In genomic region chr3:14146381-14147062, GRCh38 we compare ENCODE assay signal across 13 cellular contexts. TPM values are rescaled to one million over a fixed set of nuclear protein-coding genes. Genes with fewer than 3 reads are reported as not detected.
DNase-seq lines count a peak whose midpoint lies in the region; ATAC-seq and TF ChIP-seq lines count a peak whose summit lies in the region.
"Had no signal": no experiment of that assay in that cellular context is flagged by ENCODE, and none has a peak within 500 bp of the region (broad histone marks: within the 10 kb centered on the region; RNA-seq: fewer than 3 reads in every experiment).

No MANE protein-coding gene starts in this region.

- no peak for ATAC-seq in activated CD8-positive, alpha-beta T cell treated with anti-CD3 and anti-CD28 coated beads, Interleukin-2, amount 10 ng/mL, durations not matched to agents 7 days and 5 days
- ATAC-seq in HG03565 (IDR thresholded peaks at IDR 0.05; ENCODE audit: unreplicated experiment) (no peak), GM19452 (IDR thresholded peaks at IDR 0.05; ENCODE audit: unreplicated experiment) (no peak)

- intact Hi-C loops in stomach (cut with DNase I; ENCODE audit: low total_unique reads): no loop called here

- 85 to 92% (median 90%) methylated on average over 9 to 10 of the region's 10 CpGs for WGBS in stomach, 5 donors

- POLR2A ChIA-PET in activated CD8-positive, alpha-beta T cell treated with anti-CD3 and anti-CD28 coated beads, Interleukin-2, amount 10 ng/mL, durations not matched to agents 7 days and 5 days (lab: Charles Lee): interaction anchor here (1.2 to 5.9 kb wide), 3 partner anchors 21 to 32 kb away, joined by 3 to 55 read pairs (median 26); partner anchors contain the start of genes CHCHD4, LSM3, TMEM43 and XPC

- CTCF ChIA-PET in activated CD8-positive, alpha-beta T cell treated with anti-CD3 and anti-CD28 coated beads, Interleukin-2, amount 10 ng/mL, durations not matched to agents 7 days and 5 days (lab: Charles Lee): interaction anchor here (1.5 kb wide), 1 partner anchor 250 kb away, joined by 4 read pairs; no protein-coding TSS in a partner anchor

- no peak for TF ChIP-seq EP300 in stomach (IDR thresholded peaks at IDR 0.05)

- no peak for TF ChIP-seq CTCF in stomach (IDR thresholded peaks at IDR 0.05)
- no peak for TF ChIP-seq CTCF in GM10266 (IDR thresholded peaks at IDR 0.05; ENCODE audit: control insufficient read depth, insufficient read depth, low read depth, missing control alignments)

- H3K4me3 Mint-ChIP-seq in T-helper 1 cell treated with Interleukin-12 subunit alpha and Interleukin-12 subunit beta and Interleukin-4 antibody, amounts not matched to agents 30 μg/mL and 1 μg/mL, for 36 hours: no peak overlapping the region
- no peak overlapping the region for H3K4me3 Mint-ChIP-seq in activated CD8-positive, alpha-beta T cell treated with anti-CD3 and anti-CD28 coated beads, Interleukin-2, amount 10 ng/mL, durations not matched to agents 7 days and 5 days

- peaks cover 35 to 74% (median 72%) of the 10 kb centered on the region in 4 donors for H3K36me3 ChIP-seq in stomach
- H3K36me3 ChIP-seq: neural progenitor cell had no signal

- H3K9me3 Mint-ChIP-seq in T-helper 1 cell treated with Interleukin-12 subunit alpha and Interleukin-12 subunit beta and Interleukin-4 antibody, amounts not matched to agents 30 μg/mL and 1 μg/mL, for 36 hours: no peaks in the 10 kb centered on the region
- no peaks in the 10 kb centered on the region for H3K9me3 Mint-ChIP-seq in activated CD8-positive, alpha-beta T cell treated with anti-CD3 and anti-CD28 coated beads, Interleukin-2, amount 10 ng/mL, durations not matched to agents 7 days and 5 days (ENCODE audit: insufficient read depth)
- H3K9me3 Mint-ChIP-seq: activated T-helper 2 cell treated with anti-CD3 and anti-CD28 coated beads, Interferon-gamma antibody, Interleukin-2, Interleukin-4, amounts not matched to agents 10 μg/mL and 5 μg/mL and 100 μg/mL, durations not matched to agents 14 hours and 24 hours and 36 hours; neural progenitor cell had no signal

- peak overlapping the region in 4 of 5 donors; percentile 27 to 92 (median 88) for H3K27ac ChIP-seq in stomach
- H3K27ac ChIP-seq: 22Rv1, neural progenitor cell had no signal

- DNase-seq in T-helper 1 cell: no peak
- no peak for DNase-seq in activated CD8-positive, alpha-beta T cell treated with anti-CD3 and anti-CD28 coated beads, Interleukin-2, amount 10 ng/mL, durations not matched to agents 7 days and 5 days
- DNase-seq in islet precursor cell: peak; percentile 47
- no peak for DNase-seq in stomach
- DNase-seq in GM10266 (ENCODE audit: extremely low spot score): no peak
- DNase-seq: NCI-H82 had no signal

- TF ChIP-seq POLR2A in stomach (IDR thresholded peaks at IDR 0.05): no peak

- H3K4me3 ChIP-seq in stomach: no peak overlapping the region
- H3K4me3 ChIP-seq: HAP-1, neural progenitor cell had no signal

- peak overlapping the region; percentile 23 for H3K27ac Mint-ChIP-seq in T-helper 1 cell treated with Interleukin-12 subunit alpha and Interleukin-12 subunit beta and Interleukin-4 antibody, amounts not matched to agents 30 μg/mL and 1 μg/mL, for 36 hours
- peak overlapping the region; percentile 1 for H3K27ac Mint-ChIP-seq in activated CD8-positive, alpha-beta T cell treated with anti-CD3 and anti-CD28 coated beads, Interleukin-2, amount 10 ng/mL, durations not matched to agents 7 days and 5 days

- peaks cover 22 to 44% (median 33%) of the 10 kb centered on the region in 4 donors for H3K4me1 ChIP-seq in stomach
- H3K4me1 ChIP-seq: neural progenitor cell had no signal

- H3K27me3 ChIP-seq in stomach: no peaks in the 10 kb centered on the region
- H3K27me3 ChIP-seq: neural progenitor cell had no signal

- peaks cover 29% of the 10 kb centered on the region for H3K36me3 Mint-ChIP-seq in T-helper 1 cell treated with Interleukin-12 subunit alpha and Interleukin-12 subunit beta and Interleukin-4 antibody, amounts not matched to agents 30 μg/mL and 1 μg/mL, for 36 hours (ENCODE audit: low read depth)
- H3K36me3 Mint-ChIP-seq in activated CD8-positive, alpha-beta T cell treated with anti-CD3 and anti-CD28 coated beads, Interleukin-2, amount 10 ng/mL, durations not matched to agents 7 days and 5 days (ENCODE audit: low read depth): peaks cover 43% of the 10 kb centered on the region

- H3K27me3 Mint-ChIP-seq in T-helper 1 cell treated with Interleukin-12 subunit alpha and Interleukin-12 subunit beta and Interleukin-4 antibody, amounts not matched to agents 30 μg/mL and 1 μg/mL, for 36 hours (ENCODE audit: low read depth): no peaks in the 10 kb centered on the region
- no peaks in the 10 kb centered on the region for H3K27me3 Mint-ChIP-seq in activated CD8-positive, alpha-beta T cell treated with anti-CD3 and anti-CD28 coated beads, Interleukin-2, amount 10 ng/mL, durations not matched to agents 7 days and 5 days (ENCODE audit: low read depth)

- H3K4me1 Mint-ChIP-seq in T-helper 1 cell treated with Interleukin-12 subunit alpha and Interleukin-12 subunit beta and Interleukin-4 antibody, amounts not matched to agents 30 μg/mL and 1 μg/mL, for 36 hours (ENCODE audit: low read depth): peaks cover 35% of the 10 kb centered on the region
- H3K4me1 Mint-ChIP-seq in activated CD8-positive, alpha-beta T cell treated with anti-CD3 and anti-CD28 coated beads, Interleukin-2, amount 10 ng/mL, durations not matched to agents 7 days and 5 days (ENCODE audit: low read depth): peaks cover 36% of the 10 kb centered on the region

- H3K9me3 ChIP-seq in stomach: no peaks in the 10 kb centered on the region
- H3K9me3 ChIP-seq: HAP-1 had no signal

RNA-seq across cellular contexts. Expression of gene TMEM43, which starts 21.7 kb away (rescaled TPM):
- 10 to 100 TPM; 27.9 to 28.8 TPM for total RNA-seq in activated CD8-positive, alpha-beta T cell treated with anti-CD3 and anti-CD28 coated beads, Interleukin-2, amount 10 ng/mL, durations not matched to agents 7 days and 5 days
- total RNA-seq in stomach: 10 to 100 TPM; 28.6 to 67.4 (median 51.9) TPM
- polyA plus RNA-seq in stomach: 10 to 100 TPM; 12.6 to 45.0 (median 12.7) TPM

RNA-seq across cellular contexts. Expression of gene CHCHD4, which starts 21.9 kb away (rescaled TPM):
- 10 to 100 TPM; 17.3 to 18.1 TPM for total RNA-seq in activated CD8-positive, alpha-beta T cell treated with anti-CD3 and anti-CD28 coated beads, Interleukin-2, amount 10 ng/mL, durations not matched to agents 7 days and 5 days
- total RNA-seq in stomach: 10 to 100 TPM in 2 of 5 donors, 1 to 10 TPM in 3; 1.7 to 11.7 (median 9.0) TPM
- 10 to 100 TPM; 13.9 to 16.1 (median 14.8) TPM for polyA plus RNA-seq in stomach

RNA-seq across cellular contexts. Expression of gene XPC, which starts 31.9 kb away (rescaled TPM):
- 10 to 100 TPM; 29.4 to 31.6 TPM for total RNA-seq in activated CD8-positive, alpha-beta T cell treated with anti-CD3 and anti-CD28 coated beads, Interleukin-2, amount 10 ng/mL, durations not matched to agents 7 days and 5 days
- total RNA-seq in stomach: 10 to 100 TPM; 34.0 to 51.0 (median 41.4) TPM
- 10 to 100 TPM in 2 of 3 donors, 1 to 10 TPM in 1; 8.8 to 15.3 (median 13.7) TPM for polyA plus RNA-seq in stomach

RNA-seq across cellular contexts. Expression of gene LSM3, which starts 32.1 kb away (rescaled TPM):
- total RNA-seq in activated CD8-positive, alpha-beta T cell treated with anti-CD3 and anti-CD28 coated beads, Interleukin-2, amount 10 ng/mL, durations not matched to agents 7 days and 5 days: 10 to 100 TPM; 19.2 to 20.2 TPM
- 10 to 100 TPM in 1 of 5 donors, 1 to 10 TPM in 4; 2.2 to 14.1 (median 6.1) TPM for total RNA-seq in stomach
- polyA plus RNA-seq in stomach: 10 to 100 TPM; 13.8 to 15.0 (median 14.2) TPM
